ENCODE assay signal across 8 cellular contexts in genomic region chr3:170414202-170414663, GRCh38. TPM values are rescaled to one million over a fixed set of nuclear protein-coding genes. Genes with fewer than 3 reads are reported as not detected.
A peak's percentile ranks its signal among the peaks of the same experiment; 100 is the strongest.
DNase-seq lines count a peak whose midpoint lies in the region; ATAC-seq and TF ChIP-seq lines count a peak whose summit lies in the region.

No MANE protein-coding gene starts in this region.

- 12 to 20% methylated on average over 5 of the region's 5 CpGs for WGBS in esophagus squamous epithelium, 2 donors

- H3K9ac ChIP-seq in neural cell (ENCODE audit: low read length), result no peak overlapping the region

- DNase-seq in activated T-cell treated with anti-CD3 and anti-CD28 coated beads for 1 hour (ENCODE audit: low read depth), result peak; percentile 8
- no peak for DNase-seq in activated T-cell treated with anti-CD3 and anti-CD28 coated beads for 4 hours
- peak; percentile 74 for DNase-seq in NCI-H2227 (lab: John Stamatoyannopoulos, UW; ENCODE audit: unreplicated experiment)
- no peak for DNase-seq in esophagus squamous epithelium (lab: John Stamatoyannopoulos, UW)

- no peaks in the 10 kb centered on the region for H4K20me1 ChIP-seq in neural cell (ENCODE audit: insufficient read depth)

- H3K79me2 ChIP-seq in neural cell (replicated peaks; ENCODE audit: insufficient read depth, low read length), result no peaks in the 10 kb centered on the region

- no peaks in the 10 kb centered on the region for H3K9me3 ChIP-seq in esophagus squamous epithelium
- no peaks in the 10 kb centered on the region for H3K9me3 ChIP-seq in neural cell (ENCODE audit: low read length)

- H2AFZ ChIP-seq in neural cell (ENCODE audit: low read depth, low read length), result no peak overlapping the region

- intact Hi-C loops in esophagus squamous epithelium (cut with DNase I), result no loop called here

- peak; percentile 99 for TF ChIP-seq CTCF in WI38 (IDR thresholded peaks at IDR 0.05; ENCODE audit: low read depth, low read length)
- peak; percentile 82 to 94 (median 88) for TF ChIP-seq CTCF in esophagus squamous epithelium (IDR thresholded peaks at IDR 0.05)
- TF ChIP-seq CTCF in neural cell (IDR thresholded peaks at IDR 0.05; ENCODE audit: poor library complexity, severe bottlenecking), result peak; percentile 94

- no peak overlapping the region for H3K27ac ChIP-seq in esophagus squamous epithelium
- no peak overlapping the region for H3K27ac ChIP-seq in neural cell (ENCODE audit: low read length)

- H3K9me2 ChIP-seq in neural cell (ENCODE audit: insufficient read depth, low read length), result no peaks in the 10 kb centered on the region

- ATAC-seq in HG02885 (IDR thresholded peaks at IDR 0.05; ENCODE audit: poor library complexity, unreplicated experiment) (peak; percentile 66), HG02970 (IDR thresholded peaks at IDR 0.05; ENCODE audit: low FRiP score, unreplicated experiment) (no peak)

- H3K4me2 ChIP-seq in neural cell (ENCODE audit: low read length), result no peak overlapping the region

- no peak for TF ChIP-seq EP300 in neural cell (conservative IDR thresholded peaks at IDR 0.05; ENCODE audit: poor library complexity, severe bottlenecking)

- H3K4me3 ChIP-seq in WI38 (ENCODE audit: low read depth, low read length) (no peak overlapping the region), esophagus squamous epithelium (no peak overlapping the region), neural cell (ENCODE audit: low read length) (no peak overlapping the region)

- H3K27me3 ChIP-seq in esophagus squamous epithelium (peaks cover 0 to 30% (median 0%) of the 10 kb centered on the region in 4 donors), neural cell (ENCODE audit: insufficient read depth, low read depth, low read length) (peaks cover 26% of the 10 kb centered on the region)

- H3F3A ChIP-seq in neural cell (ENCODE audit: insufficient read depth, low read length, poor library complexity, severe bottlenecking), result no peaks in the 10 kb centered on the region

- peaks cover 2 to 19% (median 3%) of the 10 kb centered on the region in 3 donors for H3K4me1 ChIP-seq in esophagus squamous epithelium

- peak; percentile 96 for TF ChIP-seq RAD21 in neural cell (conservative IDR thresholded peaks at IDR 0.05)

- H3K36me3 ChIP-seq in esophagus squamous epithelium, result no peaks in the 10 kb centered on the region
- H3K36me3 ChIP-seq in neural cell (ENCODE audit: insufficient read depth, low read length), result no peaks in the 10 kb centered on the region

- no peak for TF ChIP-seq POLR2A in esophagus squamous epithelium (IDR thresholded peaks at IDR 0.05)

TF ChIP-seq in neural cell, 6 proteins besides CTCF, POLR2A, EP300 and RAD21:
- TF ChIP-seq MXI1 (conservative IDR thresholded peaks at IDR 0.05; ENCODE audit: poor library complexity, severe bottlenecking) (no peak), SMC3 (conservative IDR thresholded peaks at IDR 0.05; ENCODE audit: poor library complexity) (peak; percentile 96), TAF1 (IDR thresholded peaks at IDR 0.05; ENCODE audit: low read depth) (no peak)

RNA-seq across cellular contexts. Expression of gene CLDN11, which starts 4.4 kb away (rescaled TPM):
- total RNA-seq in esophagus squamous epithelium, result 1 to 10 TPM in 3 of 4 donors, under 1 TPM in 1; 0.57 to 5.5 (median 1.7) TPM
- polyA plus RNA-seq in neural cell, result 0.98 TPM in 1 of 2 replicates, not detected in the other
- 0.23 TPM in 1 of 2 replicates, not detected in the other for polyA minus RNA-seq in neural cell

RNA-seq across cellular contexts. Expression of gene SKIL, which starts 56.7 kb away (rescaled TPM):
- 10 to 100 TPM; 15.0 to 26.1 (median 24.8) TPM for total RNA-seq in esophagus squamous epithelium
- 32.6 and 36.9 TPM in 2 replicates for polyA plus RNA-seq in neural cell
- polyA minus RNA-seq in neural cell, result 176 and 194 TPM in 2 replicates

Comparison
In these comparisons a context has a peak if more than half of its experiments do, and no peak if none do; other contexts are left out.
1. DNase-seq: peak in activated T-cell treated with anti-CD3 and anti-CD28 coated beads for 1 hour (single experiment) and NCI-H2227 (single experiment); none in activated T-cell treated with anti-CD3 and anti-CD28 coated beads for 4 hours (single experiment) and esophagus squamous epithelium (single experiment).
2. Peak in every context shown above with its lines, with median percentiles within 50 percentile points of each other: CTCF ChIP-seq.